In genomic region chrX:12974217-12974796, GRCh38 we compare ENCODE assay signal across 8 cellular contexts. TPM values are rescaled to one million over a fixed set of nuclear protein-coding genes. Genes with fewer than 3 reads are reported as not detected.
DNase-seq lines count a peak whose midpoint lies in the region; FAIRE-seq and TF ChIP-seq lines count a peak whose summit lies in the region.

No MANE protein-coding gene starts in this region.

- H3K27me3 ChIP-seq in Karpas-422 (ENCODE audit: low read length) (no peaks in the 10 kb centered on the region), H1 (replicated peaks in 1 of 4; ENCODE audit: control insufficient read depth in 3 of 4, extremely low read depth in 1 of 4, insufficient read depth in 3 of 4, low read length in 3 of 4) (no peaks in the 10 kb centered on the region), mesenchymal stem cell (ENCODE audit: control insufficient read depth in 1 of 2, insufficient read depth in 1 of 2, low read length in 2 of 2) (no peaks in the 10 kb centered on the region)

- CTCF ChIA-PET in H1 (lab: Charles Lee; ENCODE audit: partially characterized antibody), result no interaction called here

- H2AFZ ChIP-seq in Karpas-422 (ENCODE audit: low read length), result peak overlapping the region; percentile 48; the same call in 1 of the 2 replicates
- H2AFZ ChIP-seq in H1 (ENCODE audit: low read length), result no peak overlapping the region
- no peak overlapping the region for H2AFZ ChIP-seq in mesenchymal stem cell (ENCODE audit: low read depth, low read length)

- H3K27ac ChIP-seq in Karpas-422 (ENCODE audit: low read length), result peak overlapping the region; percentile 83
- H3K27ac ChIP-seq in H1 (ENCODE audit: low read depth, low read length), result peak overlapping the region; percentile 91
- peak overlapping the region; percentile 98 for H3K27ac ChIP-seq in mesenchymal stem cell (ENCODE audit: low read length, poor library complexity, severe bottlenecking)
- peak overlapping the region; percentile 96 for H3K27ac ChIP-seq in substantia nigra (ENCODE audit: low read depth, low read length, poor library complexity, severe bottlenecking)

- H2BK5ac ChIP-seq in H1 (ENCODE audit: low read depth, low read length) (peak overlapping the region; percentile 44; the same call in 1 of the 2 replicates), mesenchymal stem cell (ENCODE audit: low read depth, low read length, poor library complexity, severe bottlenecking) (peak overlapping the region; percentile 73)

- H2BK15ac ChIP-seq in H1 (ENCODE audit: low read length) (no peak overlapping the region; the same call in 1 of the 2 replicates), mesenchymal stem cell (ENCODE audit: low read depth, poor library complexity, severe bottlenecking) (peak overlapping the region; percentile 48)

- H3K18ac ChIP-seq in H1 (ENCODE audit: extremely low read depth, low read length) (no peak overlapping the region; the same call in 1 of the 2 replicates), mesenchymal stem cell (ENCODE audit: low read depth in 1 of 2, low read length in 2 of 2) (peak overlapping the region; percentile 62)

- H3K9me3 ChIP-seq in Karpas-422 (ENCODE audit: low read length) (no peaks in the 10 kb centered on the region), H1 (ENCODE audit: insufficient read depth in 2 of 2, low read depth in 1 of 2, low read length in 1 of 2) (no peaks in the 10 kb centered on the region), mesenchymal stem cell (ENCODE audit: control insufficient read depth, low read length) (no peaks in the 10 kb centered on the region)

- H2AK5ac ChIP-seq in H1 (ENCODE audit: low read depth, low read length), result no peak overlapping the region
- H2AK5ac ChIP-seq in mesenchymal stem cell (ENCODE audit: low read length, severe bottlenecking), result peak overlapping the region; percentile 59

- peaks cover 10% of the 10 kb centered on the region; the same call in 1 of the 2 replicates for H3K36me3 ChIP-seq in Karpas-422 (ENCODE audit: insufficient read depth, low read length)
- H3K36me3 ChIP-seq in H1 (ENCODE audit: control insufficient read depth in 2 of 4, insufficient read depth in 4 of 4, low read length in 3 of 4), result peaks cover 0 to 27% (median 4%) of the 10 kb centered on the region in 4 experiments; a peak in 3 of 8 replicates
- H3K36me3 ChIP-seq in mesenchymal stem cell (ENCODE audit: control insufficient read depth in 1 of 2, insufficient read depth in 2 of 2, low read depth in 1 of 2, low read length in 2 of 2), result peaks cover 0 to 7% of the 10 kb centered on the region in 2 experiments

- H3K4ac ChIP-seq in H1 (replicated peaks; ENCODE audit: insufficient read length, low read depth, low read length) (no peak overlapping the region), mesenchymal stem cell (ENCODE audit: low read depth in 1 of 2, low read length in 2 of 2) (peak overlapping the region; percentile 69 to 81)

- no peak for TF ChIP-seq POLR2A in H1 (IDR thresholded peaks at IDR 0.05; ENCODE audit: control extremely low read depth in 1 of 2, low read depth in 2 of 2, low read length in 2 of 2)

- H3K14ac ChIP-seq in H1 (ENCODE audit: insufficient read length) (no peak overlapping the region), mesenchymal stem cell (ENCODE audit: low read length in 2 of 2) (peak overlapping the region in 1 of 2 experiments; percentile 60)

- peaks cover 5% of the 10 kb centered on the region for H3K79me2 ChIP-seq in Karpas-422 (ENCODE audit: low read length)
- peaks cover 0 to 26% of the 10 kb centered on the region in 2 experiments; a peak in 3 of 4 replicates for H3K79me2 ChIP-seq in H1 (ENCODE audit: control insufficient read depth in 1 of 2, insufficient read depth in 2 of 2, low read length in 2 of 2)

- H3K23ac ChIP-seq in H1 (ENCODE audit: insufficient read length) (no peak overlapping the region), mesenchymal stem cell (ENCODE audit: low read length in 2 of 2) (no peak overlapping the region)

- H2BK120ac ChIP-seq in H1 (replicated peaks; ENCODE audit: low read depth, low read length) (peak overlapping the region; percentile 22), mesenchymal stem cell (ENCODE audit: low read depth, low read length) (peak overlapping the region; percentile 49)

- H3K4me2 ChIP-seq in Karpas-422 (ENCODE audit: low read depth, low read length, poor library complexity, severe bottlenecking), result peak overlapping the region; percentile 69
- peak overlapping the region; percentile 39 to 69 for H3K4me2 ChIP-seq in H1 (ENCODE audit: insufficient read depth in 1 of 2, low read depth in 2 of 2, low read length in 2 of 2)
- peak overlapping the region; percentile 53 for H3K4me2 ChIP-seq in mesenchymal stem cell (ENCODE audit: low read length, poor library complexity, severe bottlenecking)

- TF ChIP-seq EP300 in H1 (IDR thresholded peaks at IDR 0.05; ENCODE audit: borderline replicate concordance in 1 of 2, low read depth in 2 of 2, low read length in 2 of 2), result no peak

- TF ChIP-seq CTCF in H1 (IDR thresholded peaks at IDR 0.05; ENCODE audit: control extremely low read depth in 1 of 3, insufficient read depth in 1 of 3, low read depth in 1 of 3, low read length in 3 of 3), result no peak

- H3K9ac ChIP-seq in Karpas-422 (ENCODE audit: low read length) (peak overlapping the region; percentile 94), H1 (replicated peaks in 1 of 4; ENCODE audit: extremely low read depth in 1 of 4, low read depth in 3 of 4, low read length in 3 of 4) (peak overlapping the region in 3 of 4 experiments; percentile 49 to 98 (median 94); a peak in 5 of 7 replicates), mesenchymal stem cell (ENCODE audit: low read length) (peak overlapping the region; percentile 100)

- WGBS in H1 (ENCODE audit: extremely low coverage in 1 of 2, insufficient coverage in 1 of 2, insufficient read length in 1 of 2, insufficient replicate concordance in 2 of 2, low coverage in 1 of 2, low lambda C conversion rate in 2 of 2, missing lambda C conversion rate in 1 of 2), 2 experiments, result 29% methylated on average over 9 of the region's 14 CpGs; no CpG with 5 or more reads in 1 of the 2 experiments
- WGBS in mesenchymal stem cell, result 0% methylated on average over 9 of the region's 14 CpGs

- H4K5ac ChIP-seq in H1 (ENCODE audit: insufficient read length, low read depth, low read length), result peak overlapping the region; percentile 78

- H3K79me1 ChIP-seq in H1 (ENCODE audit: low read depth, low read length) (no peaks in the 10 kb centered on the region), mesenchymal stem cell (replicated peaks; ENCODE audit: low read length, poor library complexity, severe bottlenecking) (peaks cover 5% of the 10 kb centered on the region)

- H4K8ac ChIP-seq in H1 (ENCODE audit: extremely low read depth, insufficient read depth, low read length), result no peak overlapping the region
- H4K8ac ChIP-seq in mesenchymal stem cell (ENCODE audit: low read length), result peak overlapping the region; percentile 54

- no peak overlapping the region for H2BK20ac ChIP-seq in H1 (ENCODE audit: low read length)

- H3K4me3 ChIP-seq in Karpas-422 (ENCODE audit: low read length), result peak overlapping the region; percentile 89
- peak overlapping the region; percentile 32 to 100 (median 60); a peak in 6 of 8 replicates for H3K4me3 ChIP-seq in H1 (ENCODE audit: extremely low read depth in 1 of 4, insufficient read depth in 2 of 4, low read depth in 3 of 4, low read length in 4 of 4)
- peak overlapping the region; percentile 42 to 82 for H3K4me3 ChIP-seq in mesenchymal stem cell (ENCODE audit: insufficient read depth in 1 of 2, low read depth in 1 of 2, low read length in 2 of 2)

- no peaks in the 10 kb centered on the region for H3K23me2 ChIP-seq in H1 (ENCODE audit: low read depth, low read length)

- DNase-seq in Daoy (ENCODE audit: low read depth) (peak; percentile 74), Karpas-422 (peak; percentile 64), H1 (ENCODE audit: low read depth in 1 of 2, low spot score in 2 of 2) (peak in 1 of 2 experiments; percentile 49), mesenchymal stem cell (peak; percentile 69), substantia nigra (lab: John Stamatoyannopoulos, UW) (peak in 31 of 49 donors; percentile 1 to 56 (median 18)), NCI-H2029 (lab: John Stamatoyannopoulos, UW) (no peak), GM19240 (ENCODE audit: insufficient read length, low spot score) (no peak)
- DNase-seq in activated CD4-positive, CD25-positive, alpha-beta regulatory T cell (lab: John Stamatoyannopoulos, UW), result peak; percentile 1 to 28 (median 14)

- no peak overlapping the region for H3K56ac ChIP-seq in H1 (replicated peaks; ENCODE audit: insufficient read length, low read depth, low read length)

- no peaks in the 10 kb centered on the region for H3K9me2 ChIP-seq in Karpas-422 (replicated peaks; ENCODE audit: insufficient read depth, low read length)

- TF ChIP-seq RAD21 in H1 (IDR thresholded peaks at IDR 0.05 in 1 of 2, conservative IDR thresholded peaks at IDR 0.05 in 1 of 2; ENCODE audit: low read depth in 2 of 2, low read length in 2 of 2), result no peak

- H2BK12ac ChIP-seq in H1 (ENCODE audit: low read depth, low read length) (peak overlapping the region; percentile 9; the same call in 1 of the 2 replicates), mesenchymal stem cell (ENCODE audit: low read length in 2 of 2) (peak overlapping the region in 1 of 2 experiments; percentile 39)

- H4K20me1 ChIP-seq in Karpas-422 (ENCODE audit: insufficient read depth, low read depth, low read length) (peaks cover 8% of the 10 kb centered on the region), H1 (replicated peaks in 1 of 2; ENCODE audit: control insufficient read depth in 1 of 2, insufficient read depth in 2 of 2, low read length in 2 of 2) (no peaks in the 10 kb centered on the region)

- no peak for FAIRE-seq in H1 (lab: Jason Lieb, UNC)

- H4K91ac ChIP-seq in H1 (replicated peaks; ENCODE audit: insufficient read length, low read length) (peak overlapping the region; percentile 89), mesenchymal stem cell (ENCODE audit: low read length) (peak overlapping the region; percentile 89)

- peaks cover 42% of the 10 kb centered on the region for H3K4me1 ChIP-seq in Karpas-422 (ENCODE audit: low read length)
- peaks cover 0 to 8% (median 1%) of the 10 kb centered on the region in 4 experiments; a peak in 4 of 7 replicates for H3K4me1 ChIP-seq in H1 (replicated peaks in 1 of 4; ENCODE audit: control insufficient read depth in 3 of 4, insufficient read depth in 4 of 4, low read length in 3 of 4)
- peaks cover 2% of the 10 kb centered on the region for H3K4me1 ChIP-seq in mesenchymal stem cell (ENCODE audit: control insufficient read depth, insufficient read depth, low read depth, low read length)

- POLR2A ChIA-PET in H1 (lab: Charles Lee; ENCODE audit: partially characterized antibody), result interaction anchor here (0.8 to 4.4 kb wide), 17 partner anchors 8 to 514 kb away, joined by 3 to 20 read pairs (median 4); no protein-coding TSS in a partner anchor

RNA-seq across cellular contexts. Expression of gene TMSB4X, which starts 0.6 kb away (rescaled TPM):
- total RNA-seq in Daoy (2014; rRNA removed; shearing (Covaris generic)), result 2,195 and 2,514 TPM in 2 replicates
- 2,363 and 3,856 TPM in 2 replicates for total RNA-seq in Karpas-422 (2014; rRNA removed; shearing (Covaris generic); ENCODE audit: low replicate concordance)
- total RNA-seq in H1 (2021; fragmentation: NEBNext Ultra II Directional; extraction: Animal tissue kit (Norgen Biotek cat#: 25700)), result 2,063 and 2,127 TPM in 2 replicates
- 898 and 2,112 TPM in 2 replicates for polyA plus RNA-seq in H1 (2011; rRNA removed)
- 2,037 TPM for polyA plus RNA-seq in H1 (2011; cell fraction: cytosol; rRNA removed)
- polyA plus RNA-seq in H1 (2011; cell fraction: nucleus; rRNA removed), result 1,449 TPM
- 3,988 to 5,303 TPM (median 4,778 TPM) in 4 replicates for polyA plus RNA-seq in H1 (2012, experiment 1 of 2)
- polyA plus RNA-seq in H1 (2012, experiment 2 of 2), result 2,070 TPM
- polyA plus RNA-seq in H1 (2013, experiment 1 of 2), result 2,940 TPM
- 3,080 TPM for polyA plus RNA-seq in H1 (2013, experiment 2 of 2)
- 1,070 and 1,196 TPM in 2 replicates for polyA minus RNA-seq in H1 (2011; rRNA and poly(A)+ RNA removed)
- 423 TPM for polyA minus RNA-seq in H1 (2011; cell fraction: cytosol; rRNA and poly(A)+ RNA removed)
- 584 TPM for polyA minus RNA-seq in H1 (2011; cell fraction: nucleus; rRNA and poly(A)+ RNA removed)
- polyA plus RNA-seq in mesenchymal stem cell (2013, experiment 1 of 2), result 9,006 TPM
- polyA plus RNA-seq in mesenchymal stem cell (2013, experiment 2 of 2), result 8,811 TPM

Comparison
In these comparisons a context has a peak if more than half of its experiments do, and no peak if none do; other contexts are left out.
1. DNase-seq: peak in Daoy (single experiment), Karpas-422 (single experiment), activated CD4-positive, CD25-positive, alpha-beta regulatory T cell (4 of 4), mesenchymal stem cell (single experiment) and substantia nigra (31 of 49); none in NCI-H2029 (single experiment) and GM19240 (single experiment).
2. Peak in every context shown above with its lines, with median percentiles within 50 percentile points of each other: H3K27ac ChIP-seq, H3K4me2 ChIP-seq, H3K4me3 ChIP-seq and H3K9ac ChIP-seq.